ENCODE assay signal across 15 cellular contexts in the genomic region with DNA sequence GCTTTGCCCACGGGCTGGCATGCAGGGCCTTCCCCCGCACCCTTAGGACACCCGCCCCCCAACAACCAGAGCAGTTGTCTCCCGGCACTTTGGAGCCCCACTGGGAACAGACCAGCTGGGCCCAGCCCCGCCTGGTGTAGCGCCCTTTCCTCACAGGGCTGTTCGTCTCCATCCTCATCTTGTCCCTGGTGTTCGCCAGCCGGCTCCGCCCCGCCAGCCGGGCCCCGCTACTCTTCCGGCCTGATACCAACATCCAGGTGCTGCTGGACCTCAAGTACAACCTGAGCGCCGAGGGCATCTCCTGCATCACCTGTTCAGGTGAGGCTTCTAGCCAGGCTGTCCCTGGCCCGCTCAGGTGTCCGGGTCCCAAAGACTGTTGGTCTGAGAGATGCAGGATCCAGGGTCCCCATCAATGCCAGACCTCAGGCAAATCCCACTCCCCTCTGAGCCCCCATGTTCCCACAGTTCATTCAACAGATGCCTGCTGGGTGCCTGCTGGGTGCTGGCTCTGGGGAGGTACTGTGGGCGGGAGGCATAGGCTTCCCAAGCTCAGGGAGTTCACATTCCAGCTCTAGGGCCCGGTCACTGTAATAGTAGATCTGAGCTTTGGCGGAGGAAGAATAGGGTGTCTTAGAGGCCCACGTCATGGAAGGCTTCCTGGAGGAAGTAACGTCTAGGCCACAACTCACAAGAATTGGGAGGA. TPM values are rescaled to one million over a fixed set of nuclear protein-coding genes. Genes with fewer than 3 reads are reported as not detected.
DNase-seq lines count a peak whose midpoint lies in the region; ATAC-seq and TF ChIP-seq lines count a peak whose summit lies in the region.
"Had no signal": no experiment of that assay in that cellular context is flagged by ENCODE, and none has a peak within 500 bp of the region (broad histone marks: within the 10 kb centered on the region; RNA-seq: fewer than 3 reads in every experiment).

No MANE protein-coding gene starts in this region.

- CTCF ChIA-PET in activated naive CD4-positive, alpha-beta T cell treated with anti-CD3 and anti-CD28 coated beads for 36 hours (lab: Charles Lee) = interaction anchor here (0.6 kb wide), 2 partner anchors 63 to 123 kb away, joined by 3 to 4 read pairs; no protein-coding TSS in a partner anchor

- H3K27me3 ChIP-seq in RWPE2 (ENCODE audit: insufficient read depth, poor library complexity, severe bottlenecking) = no peaks in the 10 kb centered on the region
- H3K27me3 ChIP-seq in left lung = no peaks in the 10 kb centered on the region
- no peaks in the 10 kb centered on the region for H3K27me3 ChIP-seq in spleen (replicated peaks in 1 of 7)
- no peaks in the 10 kb centered on the region for H3K27me3 ChIP-seq in H9 (ENCODE audit: insufficient read depth, low read length)

- H3K9ac ChIP-seq in H9 (ENCODE audit: extremely low read depth, insufficient read length, low read length) = no peak overlapping the region

- no peak overlapping the region for H3K27ac ChIP-seq in RWPE2 (ENCODE audit: poor library complexity, severe bottlenecking)
- no peak overlapping the region for H3K27ac ChIP-seq in left lung
- H3K27ac ChIP-seq in spleen = no peak overlapping the region
- no peak overlapping the region for H3K27ac ChIP-seq in H9 (ENCODE audit: insufficient read length, low read depth, low read length)
- H3K27ac ChIP-seq: HL-60 had no signal

- no peak overlapping the region for H4K8ac ChIP-seq in H9 (replicated peaks; ENCODE audit: insufficient read length, low read depth, low read length)

- no peaks in the 10 kb centered on the region for H4K20me1 ChIP-seq in H9 (ENCODE audit: control insufficient read depth, insufficient read depth, insufficient read length)

- H3K36me3 Mint-ChIP-seq in activated naive CD4-positive, alpha-beta T cell treated with anti-CD3 and anti-CD28 coated beads for 36 hours (ENCODE audit: low read depth) = no peaks in the 10 kb centered on the region
- peaks cover 0 to 11% (median 2%) of the 10 kb centered on the region in 3 experiments; a peak in 3 of 7 replicates for H3K36me3 Mint-ChIP-seq in H9 (ENCODE audit: insufficient read depth in 1 of 3, low read depth in 3 of 3)
- H3K36me3 Mint-ChIP-seq: CD4-positive, CD25-positive, alpha-beta regulatory T cell had no signal

- no peak for TF ChIP-seq CTCF in RWPE2 (IDR thresholded peaks at IDR 0.05; ENCODE audit: poor library complexity, severe bottlenecking)
- no peak for TF ChIP-seq CTCF in left lung (IDR thresholded peaks at IDR 0.05)
- no peak for TF ChIP-seq CTCF in spleen (IDR thresholded peaks at IDR 0.05 in 8 of 11, conservative IDR thresholded peaks at IDR 0.05 in 3 of 11)
- TF ChIP-seq CTCF in H9 (conservative IDR thresholded peaks at IDR 0.05) = no peak

- H2AFZ ChIP-seq in H9 (ENCODE audit: low read length) = no peak overlapping the region

- H3K79me1 ChIP-seq in H9 (ENCODE audit: insufficient read depth, low read depth, low read length, poor library complexity, severe bottlenecking) = no peaks in the 10 kb centered on the region

- no peak overlapping the region for H4K5ac ChIP-seq in H9 (ENCODE audit: insufficient read length, low read depth, low read length)

- H3K9me3 ChIP-seq in RWPE2 (ENCODE audit: severe bottlenecking) (no peaks in the 10 kb centered on the region), left lung (no peaks in the 10 kb centered on the region), spleen (no peaks in the 10 kb centered on the region), H9 (ENCODE audit: control insufficient read depth, low read depth, low read length) (no peaks in the 10 kb centered on the region)

- WGBS in spleen, 5 donors = 86 to 89% (median 88%) methylated on average over 23 of the region's 23 CpGs
- WGBS in H9 (ENCODE audit: extremely low coverage, insufficient read length, low lambda C conversion rate) = no CpG with 5 or more reads among the region's 23 CpGs

- no peak overlapping the region for H3T11ph ChIP-seq in H9 (ENCODE audit: low read length)

- H2BK5ac ChIP-seq in H9 (ENCODE audit: insufficient read length, low read length) = no peak overlapping the region

- no peak overlapping the region for H2BK120ac ChIP-seq in H9 (ENCODE audit: low read depth, low read length, poor library complexity, severe bottlenecking)

- H3K4ac ChIP-seq in H9 (ENCODE audit: low read depth, low read length) = no peak overlapping the region

- H3K4me3 ChIP-seq in RWPE2 (ENCODE audit: severe bottlenecking) (no peak overlapping the region), left lung (no peak overlapping the region), spleen (no peak overlapping the region)

- H2BK15ac ChIP-seq in H9 (ENCODE audit: low read depth, low read length) = no peak overlapping the region

- H3K56ac ChIP-seq in H9 (ENCODE audit: insufficient read length, low read depth, low read length) = no peak overlapping the region

- intact Hi-C loops in activated naive CD4-positive, alpha-beta T cell treated with anti-CD3 and anti-CD28 coated beads for 36 hours (cut with micrococcal nuclease) = no loop called here
- intact Hi-C loops in left lung (cut with DNase I) = no loop called here
- intact Hi-C loops in spleen (cut with DNase I; ENCODE audit: low total_unique reads) = no loop called here

- H3K36me3 ChIP-seq in RWPE2 (ENCODE audit: low read depth) (no peaks in the 10 kb centered on the region), left lung (no peaks in the 10 kb centered on the region), spleen (no peaks in the 10 kb centered on the region)

- DNase-seq in activated naive CD4-positive, alpha-beta T cell treated with anti-CD3 and anti-CD28 coated beads for 36 hours = peak; percentile 1
- no peak for DNase-seq in activated naive CD4-positive, alpha-beta T cell treated with Interleukin-2 at 50 U/mL for 16 hours
- DNase-seq in RWPE2 (ENCODE audit: low spot score) = peak; percentile 57
- DNase-seq in left lung = peak; percentile 14 to 54
- DNase-seq in spleen = peak; percentile 62
- no peak for DNase-seq in middle frontal gyrus (ENCODE audit: extremely low spot score, low spot score)
- DNase-seq in NCI-H128 (lab: John Stamatoyannopoulos, UW; ENCODE audit: unreplicated experiment) = no peak
- no peak for DNase-seq in H9
- DNase-seq: CD4-positive, CD25-positive, alpha-beta regulatory T cell; HFFc6; KBM-7; NCI-H146; NCI-H2081 treated with DMSO at 0.1 percent for 48 hours; PC-3 had no signal

- ATAC-seq in RWPE2 (ENCODE audit: low read depth) (no peak), left lung (no peak)
- ATAC-seq: PC-3 had no signal

- no peaks in the 10 kb centered on the region for H3K23me2 ChIP-seq in H9 (ENCODE audit: insufficient read length, low read depth, low read length, poor library complexity, severe bottlenecking)

- H3K4me1 Mint-ChIP-seq in activated naive CD4-positive, alpha-beta T cell treated with anti-CD3 and anti-CD28 coated beads for 36 hours (ENCODE audit: low read depth) = no peaks in the 10 kb centered on the region
- H3K4me1 Mint-ChIP-seq in H9 = peaks cover 10% of the 10 kb centered on the region in 2 experiments
- H3K4me1 Mint-ChIP-seq: CD4-positive, CD25-positive, alpha-beta regulatory T cell had no signal

- H3K9me3 Mint-ChIP-seq in activated naive CD4-positive, alpha-beta T cell treated with anti-CD3 and anti-CD28 coated beads for 36 hours = no peaks in the 10 kb centered on the region
- H3K9me3 Mint-ChIP-seq in H9 = no peaks in the 10 kb centered on the region
- H3K9me3 Mint-ChIP-seq: HFFc6 had no signal

- H2AK5ac ChIP-seq in H9 (ENCODE audit: insufficient read length, low read length) = no peak overlapping the region

- H3K79me2 ChIP-seq in H9 (ENCODE audit: insufficient read depth, low read length) = no peaks in the 10 kb centered on the region

- no peak overlapping the region for H3K23ac ChIP-seq in H9 (ENCODE audit: insufficient read length, low read depth, low read length)

- H3K27ac Mint-ChIP-seq in activated naive CD4-positive, alpha-beta T cell treated with anti-CD3 and anti-CD28 coated beads for 36 hours = no peak overlapping the region
- peak overlapping the region in 1 of 3 experiments; percentile 92; a peak in 1 of 7 replicates for H3K27ac Mint-ChIP-seq in H9
- H3K27ac Mint-ChIP-seq: CD4-positive, CD25-positive, alpha-beta regulatory T cell; HFFc6 had no signal

- H3K14ac ChIP-seq in H9 (ENCODE audit: insufficient read depth, low read length) = no peak overlapping the region; the same call in 1 of the 2 replicates

- no peak overlapping the region for H2BK12ac ChIP-seq in H9 (ENCODE audit: insufficient read length, low read depth, low read length)

- no peaks in the 10 kb centered on the region for H3K4me1 ChIP-seq in RWPE2 (ENCODE audit: insufficient read depth, poor library complexity, severe bottlenecking)
- no peaks in the 10 kb centered on the region for H3K4me1 ChIP-seq in left lung
- peaks cover 0 to 8% (median 0%) of the 10 kb centered on the region in 6 donors for H3K4me1 ChIP-seq in spleen
- no peaks in the 10 kb centered on the region for H3K4me1 ChIP-seq in H9 (ENCODE audit: insufficient read depth, low read length)

- no peak overlapping the region for H3K4me2 ChIP-seq in H9 (ENCODE audit: insufficient read depth, insufficient read length, low read length)

- H2BK20ac ChIP-seq in H9 (ENCODE audit: low read depth, low read length, poor library complexity, severe bottlenecking) = no peak overlapping the region

- no peak overlapping the region for H3K18ac ChIP-seq in H9 (ENCODE audit: insufficient read length, low read depth, low read length)

- H3K4me3 Mint-ChIP-seq in activated naive CD4-positive, alpha-beta T cell treated with anti-CD3 and anti-CD28 coated beads for 36 hours = no peak overlapping the region
- no peak overlapping the region for H3K4me3 Mint-ChIP-seq in H9
- H3K4me3 Mint-ChIP-seq: CD4-positive, CD25-positive, alpha-beta regulatory T cell; HFFc6 had no signal

- no peak overlapping the region for H4K91ac ChIP-seq in H9 (ENCODE audit: insufficient read length, low read depth, low read length)

- H3K27me3 Mint-ChIP-seq in activated naive CD4-positive, alpha-beta T cell treated with anti-CD3 and anti-CD28 coated beads for 36 hours (ENCODE audit: low read depth) = no peaks in the 10 kb centered on the region
- no peaks in the 10 kb centered on the region for H3K27me3 Mint-ChIP-seq in H9 (ENCODE audit: low read depth)

- TF ChIP-seq POLR2A in spleen (IDR thresholded peaks at IDR 0.05) = no peak

RNA-seq across cellular contexts. Expression of a gene that starts 41.7 kb away (rescaled TPM):
- total RNA-seq in activated naive CD4-positive, alpha-beta T cell treated with anti-CD3 and anti-CD28 coated beads for 36 hours = under 1 TPM; 0.07 to 0.17 TPM
- total RNA-seq in left lung (under 1 TPM; 0.05 to 0.12 TPM), spleen (under 1 TPM; 0.32 to 0.69 (median 0.52) TPM), H9 (2021) (3.5 and 3.6 TPM in 2 replicates)
- polyA plus RNA-seq in spleen = under 1 TPM; 0.06 to 0.35 (median 0.26) TPM
- total RNA-seq: HFFc6 had no signal

Comparison
In these comparisons a context has a peak if more than half of its experiments do, and no peak if none do; other contexts are left out.
1. DNase-seq: peak in activated naive CD4-positive, alpha-beta T cell treated with anti-CD3 and anti-CD28 coated beads for 36 hours (single experiment), RWPE2 (single experiment), left lung (2 of 2) and spleen (single experiment); none in activated naive CD4-positive, alpha-beta T cell treated with Interleukin-2 at 50 U/mL for 16 hours (single experiment), middle frontal gyrus (single experiment), NCI-H128 (single experiment) and H9 (single experiment).